Comparison of ENCODE assay signal across 33 cellular contexts in genomic region chr21:36959020-36959835, GRCh38. TPM values are rescaled to one million over a fixed set of nuclear protein-coding genes. Genes with fewer than 3 reads are reported as not detected.
DNase-seq lines count a peak whose midpoint lies in the region; TF ChIP-seq lines count a peak whose summit lies in the region.
"Had no signal": no experiment of that assay in that cellular context is flagged by ENCODE, and none has a peak within 500 bp of the region (broad histone marks: within the 10 kb centered on the region; RNA-seq: fewer than 3 reads in every experiment).

No MANE protein-coding gene starts in this region.

- in situ Hi-C loops in brain microvascular endothelial cell (cut with HindIII; ENCODE audit: low pct_ligation_motif_present, low sequenced_read_pairs): no loop called here

- TF ChIP-seq POLR2A in esophagus squamous epithelium (IDR thresholded peaks at IDR 0.05): no peak

- H3K4me1 ChIP-seq in esophagus squamous epithelium (no peaks in the 10 kb centered on the region), left ventricle myocardium inferior (no peaks in the 10 kb centered on the region)
- H3K4me1 ChIP-seq: adrenal gland, heart left ventricle, SJCRH30 had no signal

- H3K9me3 Mint-ChIP-seq in activated CD4-positive, alpha-beta T cell treated with anti-CD3 and anti-CD28 coated beads, Interleukin-2, amount 10 ng/mL, durations not matched to agents 24 days and 14 days: no peaks in the 10 kb centered on the region
- H3K9me3 Mint-ChIP-seq: activated CD4-positive, alpha-beta T cell treated with anti-CD3 and anti-CD28 coated beads, Interleukin-2, amount 10 ng/mL, durations not matched to agents 7 days and 5 days; central memory CD8-positive, alpha-beta T cell; dendritic cell treated with granulocyte-macrophage colony-stimulating factor and Interleukin-4, amounts not matched to agents 40 ng/mL and 50 ng/mL, for 4 days; nephron; type B pancreatic cell had no signal

- DNase-seq in activated CD4-positive, alpha-beta T cell treated with anti-CD3 and anti-CD28 coated beads, Interleukin-2, amount 10 ng/mL, durations not matched to agents 24 days and 14 days: peak; percentile 66
- DNase-seq in activated CD4-positive, alpha-beta T cell treated with anti-CD3 and anti-CD28 coated beads, Interleukin-2, amount 50 U/mL, for 1 hour: no peak
- DNase-seq in RWPE1 (ENCODE audit: low spot score) (no peak), iPS-NIHi7 (ENCODE audit: extremely low spot score) (peak; percentile 21), brain microvascular endothelial cell (no peak), esophagus squamous epithelium (lab: John Stamatoyannopoulos, UW) (no peak), left ventricle myocardium inferior (no peak), NCI-H1436 (lab: John Stamatoyannopoulos, UW) (no peak)
- DNase-seq: activated CD4-positive, alpha-beta T cell treated with anti-CD3 and anti-CD28 coated beads, Interleukin-2, amount 10 ng/mL, durations not matched to agents 7 days and 5 days; activated CD8-positive, alpha-beta memory T cell treated with anti-CD3 and anti-CD28 coated beads, Interleukin-2, amount 10 ng/mL, durations not matched to agents 7 days and 5 days; activated naive CD4-positive, alpha-beta T cell; activated T-cell treated with anti-CD3 and anti-CD28 coated beads, Interleukin-2, amount 50 U/mL, for 48 hours; foreskin fibroblast; GM23248; heart left ventricle; Kasumi-1; kidney glomerular epithelial cell; NCI-H1417 treated with DMSO at 0.1 percent for 48 hours; NCI-H2081 treated with DMSO at 0.1 percent for 48 hours; NCI-H2227 treated with DMSO at 0.1 percent for 48 hours; ovary; SJCRH30; stimulated activated CD4-positive, alpha-beta T cell treated with anti-CD3 and anti-CD28 coated beads, Interleukin-15, amount 100 ng/mL, for 24 hours; stimulated activated CD4-positive, alpha-beta T cell treated with anti-CD3 and anti-CD28 coated beads, Interleukin-4, amount 100 ng/mL, for 4 hours; T1000 had no signal

- no peak overlapping the region for H3K4me3 Mint-ChIP-seq in activated CD4-positive, alpha-beta T cell treated with anti-CD3 and anti-CD28 coated beads, Interleukin-2, amount 10 ng/mL, durations not matched to agents 24 days and 14 days
- H3K4me3 Mint-ChIP-seq: activated CD4-positive, alpha-beta T cell treated with anti-CD3 and anti-CD28 coated beads, Interleukin-2, amount 10 ng/mL, durations not matched to agents 7 days and 5 days; activated CD8-positive, alpha-beta memory T cell treated with anti-CD3 and anti-CD28 coated beads, Interleukin-2, amount 10 ng/mL, durations not matched to agents 7 days and 5 days; central memory CD8-positive, alpha-beta T cell; dendritic cell treated with granulocyte-macrophage colony-stimulating factor and Interleukin-4, amounts not matched to agents 40 ng/mL and 50 ng/mL, for 4 days; nephron; type B pancreatic cell had no signal

- TF ChIP-seq CTCF in RWPE1 (conservative IDR thresholded peaks at IDR 0.05; ENCODE audit: low read depth) (no peak), brain microvascular endothelial cell (IDR thresholded peaks at IDR 0.05; ENCODE audit: low read depth, low read length, missing control alignments) (no peak), esophagus squamous epithelium (IDR thresholded peaks at IDR 0.05) (no peak), left ventricle myocardium inferior (IDR thresholded peaks at IDR 0.05; ENCODE audit: borderline replicate concordance) (no peak)

- peaks cover 4% of the 10 kb centered on the region for H3K4me1 Mint-ChIP-seq in activated CD4-positive, alpha-beta T cell treated with anti-CD3 and anti-CD28 coated beads, Interleukin-2, amount 10 ng/mL, durations not matched to agents 24 days and 14 days
- H3K4me1 Mint-ChIP-seq: activated CD4-positive, alpha-beta T cell treated with anti-CD3 and anti-CD28 coated beads, Interleukin-2, amount 10 ng/mL, durations not matched to agents 7 days and 5 days; activated CD8-positive, alpha-beta memory T cell treated with anti-CD3 and anti-CD28 coated beads, Interleukin-2, amount 10 ng/mL, durations not matched to agents 7 days and 5 days; nephron had no signal

- intact Hi-C loops in activated CD4-positive, alpha-beta T cell treated with anti-CD3 and anti-CD28 coated beads, Interleukin-2, amount 10 ng/mL, durations not matched to agents 24 days and 14 days (cut with micrococcal nuclease): no loop called here
- intact Hi-C loops in esophagus squamous epithelium (cut with DNase I): no loop called here
- intact Hi-C loops in left ventricle myocardium inferior (cut with micrococcal nuclease): no loop called here

- H3K9me3 ChIP-seq in esophagus squamous epithelium (no peaks in the 10 kb centered on the region), left ventricle myocardium inferior (replicated peaks) (no peaks in the 10 kb centered on the region)
- H3K9me3 ChIP-seq: adrenal gland, heart left ventricle, ovary, SJCRH30 had no signal

- CTCF ChIA-PET in RWPE1 (lab: Yijun Ruan, JAX): interaction anchor here (0.8 kb wide), 1 partner anchor 51 kb away, joined by 4 read pairs; no protein-coding TSS in a partner anchor

- no peaks in the 10 kb centered on the region for H3K36me3 ChIP-seq in brain microvascular endothelial cell (replicated peaks)
- H3K36me3 ChIP-seq in esophagus squamous epithelium: peaks cover 0 to 61% (median 0%) of the 10 kb centered on the region in 3 donors
- H3K36me3 ChIP-seq in left ventricle myocardium inferior: peaks cover 16% of the 10 kb centered on the region
- H3K36me3 ChIP-seq: ovary had no signal

- WGBS in esophagus squamous epithelium, 2 donors: 63 to 100% methylated on average over 1 of the region's 17 CpGs

- H3K27me3 ChIP-seq in brain microvascular endothelial cell (replicated peaks): no peaks in the 10 kb centered on the region
- H3K27me3 ChIP-seq in esophagus squamous epithelium: no peaks in the 10 kb centered on the region
- no peaks in the 10 kb centered on the region for H3K27me3 ChIP-seq in left ventricle myocardium inferior (ENCODE audit: low read depth)
- H3K27me3 ChIP-seq: adrenal gland, heart left ventricle, ovary, SJCRH30 had no signal

- H3K36me3 Mint-ChIP-seq in activated CD4-positive, alpha-beta T cell treated with anti-CD3 and anti-CD28 coated beads, Interleukin-2, amount 10 ng/mL, durations not matched to agents 24 days and 14 days (ENCODE audit: low read depth): peaks cover 12% of the 10 kb centered on the region

- POLR2A ChIA-PET in RWPE1 (lab: Yijun Ruan, JAX; ENCODE audit: low non-redundant PET): no interaction called here

- no peak overlapping the region for H3K27ac Mint-ChIP-seq in activated CD4-positive, alpha-beta T cell treated with anti-CD3 and anti-CD28 coated beads, Interleukin-2, amount 10 ng/mL, durations not matched to agents 24 days and 14 days
- H3K27ac Mint-ChIP-seq: activated CD4-positive, alpha-beta T cell treated with anti-CD3 and anti-CD28 coated beads, Interleukin-2, amount 10 ng/mL, durations not matched to agents 7 days and 5 days; activated CD8-positive, alpha-beta memory T cell treated with anti-CD3 and anti-CD28 coated beads, Interleukin-2, amount 10 ng/mL, durations not matched to agents 7 days and 5 days; dendritic cell treated with granulocyte-macrophage colony-stimulating factor and Interleukin-4, amounts not matched to agents 40 ng/mL and 50 ng/mL, for 4 days; nephron; type B pancreatic cell had no signal

- H3K4me3 ChIP-seq in brain microvascular endothelial cell (ENCODE audit: low read depth, low read length) (no peak overlapping the region), esophagus squamous epithelium (no peak overlapping the region), left ventricle myocardium inferior (no peak overlapping the region)
- H3K4me3 ChIP-seq: adrenal gland, GM23248, heart left ventricle, ovary, SJCRH30 had no signal

- no peaks in the 10 kb centered on the region for H3K27me3 Mint-ChIP-seq in activated CD4-positive, alpha-beta T cell treated with anti-CD3 and anti-CD28 coated beads, Interleukin-2, amount 10 ng/mL, durations not matched to agents 24 days and 14 days
- H3K27me3 Mint-ChIP-seq: activated CD4-positive, alpha-beta T cell treated with anti-CD3 and anti-CD28 coated beads, Interleukin-2, amount 10 ng/mL, durations not matched to agents 7 days and 5 days; activated CD8-positive, alpha-beta memory T cell treated with anti-CD3 and anti-CD28 coated beads, Interleukin-2, amount 10 ng/mL, durations not matched to agents 7 days and 5 days; central memory CD8-positive, alpha-beta T cell; dendritic cell treated with granulocyte-macrophage colony-stimulating factor and Interleukin-4, amounts not matched to agents 40 ng/mL and 50 ng/mL, for 4 days; type B pancreatic cell had no signal

- H3K27ac ChIP-seq in RWPE1 (0 out of 2 replicates have a peak overlapping the region, but pooled peaks have one; percentile 1), brain microvascular endothelial cell (no peak overlapping the region), esophagus squamous epithelium (no peak overlapping the region), left ventricle myocardium inferior (replicated peaks) (no peak overlapping the region)
- H3K27ac ChIP-seq: adrenal gland, GM23248, heart left ventricle, ovary, SJCRH30, VCaP had no signal

RNA-seq across cellular contexts. Expression of gene HLCS, which starts 7.2 kb away (rescaled TPM):
- 15.3 and 16.5 TPM in 2 replicates for total RNA-seq in activated CD4-positive, alpha-beta T cell treated with anti-CD3 and anti-CD28 coated beads, Interleukin-2, amount 10 ng/mL, durations not matched to agents 24 days and 14 days
- total RNA-seq in esophagus squamous epithelium: 10 to 100 TPM in 3 of 4 donors, 1 to 10 TPM in 1; 6.3 to 19.5 (median 13.5) TPM
- total RNA-seq in left ventricle myocardium inferior: 5.3 TPM

RNA-seq across cellular contexts. Expression of gene RIPPLY3, which starts 47.3 kb away (rescaled TPM):
- total RNA-seq in activated CD4-positive, alpha-beta T cell treated with anti-CD3 and anti-CD28 coated beads, Interleukin-2, amount 10 ng/mL, durations not matched to agents 24 days and 14 days: 0.26 TPM in 1 of 2 replicates, not detected in the other
- total RNA-seq in esophagus squamous epithelium (under 1 TPM in 3 of 4 donors, not detected in 1; 0.40 to 0.57 (median 0.47) TPM), left ventricle myocardium inferior (not detected)
- total RNA-seq: GM23248, heart left ventricle, lung microvascular endothelial cell, ovary, SJCRH30, subcutaneous adipose tissue had no signal

Comparison
In these comparisons a context has a peak if more than half of its experiments do, and no peak if none do; other contexts are left out.
1. DNase-seq: peak in activated CD4-positive, alpha-beta T cell treated with anti-CD3 and anti-CD28 coated beads, Interleukin-2, amount 10 ng/mL, durations not matched to agents 24 days and 14 days (single experiment) and iPS-NIHi7 (single experiment); none in activated CD4-positive, alpha-beta T cell treated with anti-CD3 and anti-CD28 coated beads, Interleukin-2, amount 50 U/mL, for 1 hour (single experiment), RWPE1 (single experiment), brain microvascular endothelial cell (single experiment), esophagus squamous epithelium (single experiment), left ventricle myocardium inferior (single experiment) and NCI-H1436 (single experiment).